In the genomic region with DNA sequence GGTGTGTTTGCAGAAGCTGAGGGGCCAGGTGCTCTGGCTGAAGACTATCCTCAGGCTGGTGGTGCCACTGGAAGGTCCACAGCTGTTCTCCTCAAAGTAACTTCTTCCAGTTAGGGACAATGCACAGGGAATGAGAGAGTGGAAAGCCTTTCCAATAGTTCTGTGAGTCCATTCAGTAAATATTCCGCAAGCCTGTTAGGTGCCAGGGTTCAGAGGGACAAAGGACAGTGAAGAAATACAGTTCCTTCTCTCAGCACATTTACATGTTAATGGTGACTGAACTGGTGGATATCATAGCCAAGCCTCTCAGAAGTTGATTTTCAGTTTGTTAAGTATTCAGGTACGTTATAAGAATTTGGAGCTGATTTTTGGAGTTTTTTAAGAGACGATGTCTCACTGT, we compare ENCODE assay signal across 1 cellular context.
A peak's percentile ranks its signal among the peaks of the same experiment; 100 is the strongest.
TF ChIP-seq lines count a peak whose summit lies in the region.

No MANE protein-coding gene starts in this region.

TF ChIP-seq in liver, 16 proteins besides CTCF, POLR2A, EP300 and RAD21:
- TF ChIP-seq, protein P1, sequence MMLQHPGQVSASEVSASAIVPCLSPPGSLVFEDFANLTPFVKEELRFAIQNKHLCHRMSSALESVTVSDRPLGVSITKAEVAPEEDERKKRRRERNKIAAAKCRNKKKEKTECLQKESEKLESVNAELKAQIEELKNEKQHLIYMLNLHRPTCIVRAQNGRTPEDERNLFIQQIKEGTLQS (IDR thresholded peaks at IDR 0.05), result no peak
- TF ChIP-seq HNF4A (conservative IDR thresholded peaks at IDR 0.05) (peak; percentile 72 to 78), HNF4G (IDR thresholded peaks at IDR 0.05) (peak; percentile 36), RXRA (IDR thresholded peaks at IDR 0.05) (peak in 1 of 2 donors; percentile 25)
